11 cellular contexts compared by ENCODE assay signal in genomic region chr9:99513441-99514112, GRCh38.
DNase-seq lines count a peak whose midpoint lies in the region; ATAC-seq, FAIRE-seq and TF ChIP-seq lines count a peak whose summit lies in the region.
"Had no signal": no experiment of that assay in that cellular context is flagged by ENCODE, and none has a peak within 500 bp of the region (broad histone marks: within the 10 kb centered on the region; RNA-seq: fewer than 3 reads in every experiment).

No MANE protein-coding gene starts in this region.

- peak; percentile 22 for DNase-seq in activated B cell treated with CpG ODN at 0.5 μM for 24 hours
- no peak for DNase-seq in PC-9
- no peak for DNase-seq in urothelium cell line (ENCODE audit: low spot score)
- no peak for DNase-seq in NCI-H1092 treated with DMSO at 0.1 percent for 48 hours (lab: John Stamatoyannopoulos, UW)
- DNase-seq in NCI-H187 (lab: John Stamatoyannopoulos, UW), result no peak
- DNase-seq: activated T-cell treated with anti-CD3 and anti-CD28 coated beads, Interleukin-2, amount 50 U/mL, for 48 hours; CD8-positive, alpha-beta memory T cell had no signal

- H3K4me3 Mint-ChIP-seq in activated B cell treated with CpG ODN at 0.5 μM for 24 hours, result peak overlapping the region; percentile 61
- H3K4me3 Mint-ChIP-seq: CD8-positive, alpha-beta memory T cell; T-helper 2 cell treated with Interferon-gamma antibody and Interleukin-4, amounts not matched to agents 5 μg/mL and 100 μg/mL, for 36 hours had no signal

- no peaks in the 10 kb centered on the region for H3K4me1 ChIP-seq in PC-9 (replicated peaks; ENCODE audit: insufficient read depth)

- POLR2A ChIA-PET in activated B cell treated with CpG ODN at 0.5 μM for 24 hours (lab: Charles Lee), result interaction anchor here (0.6 to 2.4 kb wide), 14 partner anchors 8 to 358 kb away, joined by 3 to 8 read pairs (median 4); partner anchors contain the start of genes ALG2, NR4A3 and SEC61B
- POLR2A ChIA-PET in PC-9 (lab: Charles Lee; ENCODE audit: unreplicated experiment), result no interaction called here

- no peaks in the 10 kb centered on the region for H3K9me2 ChIP-seq in PC-9 (ENCODE audit: insufficient read depth)

- H3K9me3 Mint-ChIP-seq in activated B cell treated with CpG ODN at 0.5 μM for 24 hours, result no peaks in the 10 kb centered on the region
- H3K9me3 Mint-ChIP-seq: CD8-positive, alpha-beta memory T cell; T-helper 2 cell treated with Interferon-gamma antibody and Interleukin-4, amounts not matched to agents 5 μg/mL and 100 μg/mL, for 36 hours had no signal

- no peak overlapping the region for H2AFZ ChIP-seq in PC-9

- TF ChIP-seq CTCF in activated B cell treated with CpG ODN at 0.5 μM for 24 hours (IDR thresholded peaks at IDR 0.05), result no peak
- no peak for TF ChIP-seq CTCF in PC-9 (conservative IDR thresholded peaks at IDR 0.05)

- H3K4me1 Mint-ChIP-seq in activated B cell treated with CpG ODN at 0.5 μM for 24 hours, result peaks cover 88% of the 10 kb centered on the region
- H3K4me1 Mint-ChIP-seq: CD8-positive, alpha-beta memory T cell had no signal

- CTCF ChIA-PET in activated B cell treated with CpG ODN at 0.5 μM for 24 hours (lab: Charles Lee), result interaction anchor here (0.7 to 1.9 kb wide), 5 partner anchors 17 to 329 kb away, joined by 3 to 10 read pairs (median 3); no protein-coding TSS in a partner anchor
- CTCF ChIA-PET in PC-9 (lab: Charles Lee), result no interaction called here

- H3K27me3 Mint-ChIP-seq in activated B cell treated with CpG ODN at 0.5 μM for 24 hours, result no peaks in the 10 kb centered on the region

- no peak overlapping the region for H3K27ac ChIP-seq in PC-9

- ATAC-seq in GM18499 (IDR thresholded peaks at IDR 0.05; ENCODE audit: insufficient read depth, unreplicated experiment) (peak; percentile 50), GM21360 (IDR thresholded peaks at IDR 0.05; ENCODE audit: unreplicated experiment) (peak; percentile 64), HG03064 (IDR thresholded peaks at IDR 0.05; ENCODE audit: low read depth, unreplicated experiment) (peak; percentile 54), activated B cell treated with CpG ODN at 0.5 μM for 24 hours (ENCODE audit: low read depth) (peak; percentile 49)

- no peaks in the 10 kb centered on the region for H3K36me3 ChIP-seq in PC-9 (ENCODE audit: low read depth)

- no peaks in the 10 kb centered on the region for H3K79me2 ChIP-seq in PC-9 (ENCODE audit: low read depth)

- H4K20me1 ChIP-seq in PC-9 (ENCODE audit: insufficient read depth), result no peaks in the 10 kb centered on the region

- no peak overlapping the region for H3K4me3 ChIP-seq in PC-9

- no TSS peak for BruUV-seq in PC-9 (replicated peaks; lab: Mats Ljungman, UMichigan)

- H3F3A ChIP-seq in PC-9 (ENCODE audit: insufficient read depth, low read depth), result no peaks in the 10 kb centered on the region

- H3K27me3 ChIP-seq in PC-9 (ENCODE audit: insufficient read depth, low read depth), result no peaks in the 10 kb centered on the region

- peak overlapping the region; percentile 84 for H3K27ac Mint-ChIP-seq in activated B cell treated with CpG ODN at 0.5 μM for 24 hours
- H3K27ac Mint-ChIP-seq: T-helper 2 cell treated with Interferon-gamma antibody and Interleukin-4, amounts not matched to agents 5 μg/mL and 100 μg/mL, for 36 hours had no signal

- H3K9me3 ChIP-seq in PC-9 (ENCODE audit: insufficient read depth, low read depth), result no peaks in the 10 kb centered on the region

- H3K4me2 ChIP-seq in PC-9, result no peak overlapping the region

- H3K36me3 Mint-ChIP-seq in activated B cell treated with CpG ODN at 0.5 μM for 24 hours (ENCODE audit: low read depth), result no peaks in the 10 kb centered on the region
- H3K36me3 Mint-ChIP-seq: CD8-positive, alpha-beta memory T cell had no signal

- intact Hi-C loops in activated B cell treated with CpG ODN at 0.5 μM for 24 hours (cut with micrococcal nuclease), result loop anchor here (1.0 to 10.0 kb wide), 8 partner anchors 28 to 351 kb away; no protein-coding TSS in a partner anchor
- intact Hi-C loops in PC-9 (cut with micrococcal nuclease; ENCODE audit: unreplicated experiment), result no loop called here

- no peak for FAIRE-seq in urothelium cell line (lab: Jason Lieb, UNC)
